ENCODE assay signal across 28 cellular contexts in the genomic region with DNA sequence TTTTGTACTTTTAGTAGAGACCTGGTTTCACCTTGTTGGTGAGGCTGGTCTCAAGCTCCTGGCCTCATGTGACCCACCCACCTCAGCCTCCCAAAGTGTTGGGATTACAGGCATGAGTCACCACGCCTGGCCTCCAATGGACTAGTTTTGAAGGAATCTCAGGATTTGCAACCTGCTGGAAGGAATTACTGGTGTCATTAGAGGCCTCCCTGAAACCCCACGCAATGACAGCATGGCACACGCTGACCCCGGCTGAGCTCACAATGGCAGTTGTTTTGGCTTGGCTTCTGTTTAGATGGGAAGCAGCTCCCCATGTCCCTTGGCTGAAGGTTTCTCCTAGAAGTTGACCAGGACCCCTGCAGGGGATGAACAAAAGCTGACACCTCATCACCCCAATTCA. TPM values are rescaled to one million over a fixed set of nuclear protein-coding genes. Genes with fewer than 3 reads are reported as not detected.
DNase-seq lines count a peak whose midpoint lies in the region; ATAC-seq and TF ChIP-seq lines count a peak whose summit lies in the region.
"Had no signal": no experiment of that assay in that cellular context is flagged by ENCODE, and none has a peak within 500 bp of the region (broad histone marks: within the 10 kb centered on the region; RNA-seq: fewer than 3 reads in every experiment).

No MANE protein-coding gene starts in this region.

- dilution Hi-C loops in IMR-90 (cut with HindIII; ENCODE audit: low sequenced_read_pairs, unreplicated experiment): no loop called here

- no peak overlapping the region for H4K8ac ChIP-seq in IMR-90 (ENCODE audit: low read depth in 2 of 2, low read length in 2 of 2)

- no peaks in the 10 kb centered on the region for H3K9me2 ChIP-seq in GM23338 (ENCODE audit: insufficient read depth)

- H4K5ac ChIP-seq in IMR-90 (ENCODE audit: low read depth, low read length): no peak overlapping the region

- no peaks in the 10 kb centered on the region for H3K79me1 ChIP-seq in IMR-90 (ENCODE audit: low read depth in 1 of 2, low read length in 2 of 2)

- no peaks in the 10 kb centered on the region for H3K9me3 ChIP-seq in IMR-90 (ENCODE audit: control insufficient read depth, insufficient read depth, low read length)
- H3K9me3 ChIP-seq: esophagus muscularis mucosa, mucosa of descending colon, prostate gland had no signal

- H3K14ac ChIP-seq in IMR-90 (replicated peaks; ENCODE audit: low read depth, low read length): no peak overlapping the region

- no peak overlapping the region for H2AK5ac ChIP-seq in IMR-90 (ENCODE audit: low read depth, low read length)

- H3K27ac ChIP-seq in IMR-90 (ENCODE audit: insufficient read depth, low read length): no peak overlapping the region
- H3K27ac ChIP-seq in GM23338 (ENCODE audit: low read depth): no peak overlapping the region
- H3K27ac ChIP-seq: esophagus muscularis mucosa, KMS-11, prostate gland had no signal

- TF ChIP-seq POLR2A in IMR-90 (IDR thresholded peaks at IDR 0.05; ENCODE audit: low read depth, low read length): no peak

- H2BK15ac ChIP-seq in IMR-90 (ENCODE audit: low read depth, low read length): no peak overlapping the region

- no CpG with 5 or more reads among the region's 4 CpGs for WGBS in IMR-90 (ENCODE audit: extremely low coverage in 2 of 2, insufficient read length in 1 of 2), 2 experiments

- H3K18ac ChIP-seq in IMR-90 (ENCODE audit: low read depth, low read length): no peak overlapping the region

- in situ Hi-C loops in IMR-90 (cut with MboI; ENCODE audit: low sequenced_read_pairs): loop anchor here (10.0 kb wide), 1 partner anchor 1278 kb away; no protein-coding TSS in a partner anchor

- POLR2A ChIA-PET in IMR-90 (lab: Charles Lee; ENCODE audit: unreplicated experiment): no interaction called here

- H3K36me3 Mint-ChIP-seq in GM23338 (ENCODE audit: low read depth): no peaks in the 10 kb centered on the region
- H3K36me3 Mint-ChIP-seq: brain; natural killer cell; stimulated activated effector memory CD8-positive, alpha-beta T cell treated with anti-CD3 and anti-CD28 coated beads, Interleukin-12 subunit alpha, Interleukin-12 subunit beta, amount 100 ng/mL, for 72 hours; T-cell; type B pancreatic cell; WTC11 had no signal

- no peak overlapping the region for H3K9ac ChIP-seq in IMR-90 (ENCODE audit: low read depth, low read length)
- H3K9ac ChIP-seq: KMS-11 had no signal

- H4K20me1 ChIP-seq in IMR-90 (ENCODE audit: insufficient read depth, low read length): no peaks in the 10 kb centered on the region
- no peaks in the 10 kb centered on the region for H4K20me1 ChIP-seq in GM23338 (replicated peaks; ENCODE audit: insufficient read depth)

- H2BK120ac ChIP-seq in IMR-90 (ENCODE audit: low read depth, low read length): no peak overlapping the region

- no peak overlapping the region for H2BK5ac ChIP-seq in IMR-90 (ENCODE audit: low read depth, low read length, poor library complexity, severe bottlenecking)

- H3K4me3 Mint-ChIP-seq in GM23338: no peak overlapping the region
- H3K4me3 Mint-ChIP-seq: activated T-cell treated with anti-CD3 and anti-CD28 coated beads, Interleukin-2, amount 50 U/mL, for 72 hours; brain; natural killer cell; stimulated activated effector memory CD8-positive, alpha-beta T cell treated with anti-CD3 and anti-CD28 coated beads, Interleukin-12 subunit alpha, Interleukin-12 subunit beta, amount 100 ng/mL, for 72 hours; T-cell; type B pancreatic cell; WTC11 had no signal

- no peaks in the 10 kb centered on the region for H3K27me3 ChIP-seq in IMR-90 (ENCODE audit: control insufficient read depth, insufficient read depth, low read length)
- H3K27me3 ChIP-seq in GM23338 (ENCODE audit: insufficient read depth): no peaks in the 10 kb centered on the region
- H3K27me3 ChIP-seq: esophagus muscularis mucosa had no signal

- no TSS peak for BruUV-seq in IMR-90 (replicated peaks; lab: Mats Ljungman, UMichigan)

- no peak overlapping the region for H2BK20ac ChIP-seq in IMR-90 (ENCODE audit: low read depth, low read length)

- peak; percentile 24; the same call in 1 of the 2 replicates for ATAC-seq in IMR-90 (ENCODE audit: low read depth)
- no peak for ATAC-seq in GM23338
- ATAC-seq: activated T-cell treated with anti-CD3 and anti-CD28 coated beads, Interleukin-2, amount 50 U/mL, for 72 hours; GM12878; mucosa of descending colon; natural killer cell; stimulated activated effector memory CD8-positive, alpha-beta T cell treated with anti-CD3 and anti-CD28 coated beads, Interleukin-12 subunit alpha, Interleukin-12 subunit beta, amount 100 ng/mL, for 72 hours; T-cell; WTC11 had no signal

- H3K56ac ChIP-seq in IMR-90 (ENCODE audit: extremely low read depth, insufficient read depth, low read length): no peak overlapping the region

- H3K4me1 Mint-ChIP-seq in GM23338: peaks cover 16% of the 10 kb centered on the region
- H3K4me1 Mint-ChIP-seq: natural killer cell had no signal

- no peaks in the 10 kb centered on the region; the same call in 1 of the 2 replicates for H3K36me3 ChIP-seq in IMR-90 (ENCODE audit: control insufficient read depth, insufficient read depth, low read length)
- no peaks in the 10 kb centered on the region for H3K36me3 ChIP-seq in GM23338 (ENCODE audit: insufficient read depth)
- H3K36me3 ChIP-seq: esophagus muscularis mucosa, prostate gland had no signal

- H3K79me2 ChIP-seq in GM23338 (replicated peaks; ENCODE audit: insufficient read depth): no peaks in the 10 kb centered on the region

- no peak for TF ChIP-seq RAD21 in IMR-90 (IDR thresholded peaks at IDR 0.05; ENCODE audit: low read length)

- H3F3A ChIP-seq in GM23338 (replicated peaks; ENCODE audit: low read depth): no peaks in the 10 kb centered on the region

- H3K4me1 ChIP-seq in IMR-90 (ENCODE audit: control insufficient read depth, insufficient read depth, low read length) (peaks cover 4% of the 10 kb centered on the region; the same call in 1 of the 2 replicates), GM23338 (ENCODE audit: insufficient read depth) (no peaks in the 10 kb centered on the region)
- H3K4me1 ChIP-seq: prostate gland had no signal

- H3K4me3 ChIP-seq in IMR-90 (ENCODE audit: insufficient read depth, low read depth, low read length): no peak overlapping the region
- H3K4me3 ChIP-seq in retinal pigment epithelial cell (ENCODE audit: low read length): no peak overlapping the region
- H3K4me3 ChIP-seq in GM23338: no peak overlapping the region
- H3K4me3 ChIP-seq: esophagus muscularis mucosa, GM12878, lung, mucosa of descending colon, prostate gland had no signal

- TF ChIP-seq CTCF in IMR-90 (conservative IDR thresholded peaks at IDR 0.05; ENCODE audit: low read depth, low read length) (no peak), retinal pigment epithelial cell (conservative IDR thresholded peaks at IDR 0.05; ENCODE audit: low read depth, low read length) (no peak), GM23338 (conservative IDR thresholded peaks at IDR 0.05; ENCODE audit: low read depth in 2 of 2) (no peak)

- peaks cover 2% of the 10 kb centered on the region for H3K27me3 Mint-ChIP-seq in GM23338 (ENCODE audit: insufficient read depth, low read depth, poor library complexity)
- H3K27me3 Mint-ChIP-seq: type B pancreatic cell had no signal

- H2AFZ ChIP-seq in IMR-90 (replicated peaks; ENCODE audit: low read length, poor library complexity) (no peak overlapping the region), GM23338 (no peak overlapping the region)

- H3K4me2 ChIP-seq in IMR-90 (ENCODE audit: low read depth, low read length) (no peak overlapping the region), GM23338 (no peak overlapping the region)
- H3K4me2 ChIP-seq: KMS-11 had no signal

- H3K9me1 ChIP-seq in IMR-90 (ENCODE audit: insufficient read depth, low read length): no peaks in the 10 kb centered on the region

- intact Hi-C loops in IMR-90 (cut with micrococcal nuclease): loop anchor here (5.0 kb wide), 1 partner anchor 880 kb away; no protein-coding TSS in a partner anchor

- no peak overlapping the region for H2AK9ac ChIP-seq in IMR-90 (replicated peaks; ENCODE audit: low read depth, low read length, poor library complexity)

- DNase-seq in EH (ENCODE audit: low read depth): peak; percentile 60
- DNase-seq in IMR-90: peak; percentile 34
- peak; percentile 32 for DNase-seq in astrocyte of the hippocampus (ENCODE audit: low read depth, low spot score)
- DNase-seq in retinal pigment epithelial cell (ENCODE audit: low read depth): peak; percentile 43
- no peak for DNase-seq in iPS-NIHi7 (ENCODE audit: extremely low spot score)
- no peak for DNase-seq in GM23338 (ENCODE audit: low spot score)
- DNase-seq in stimulated activated CD4-positive, alpha-beta T cell treated with anti-CD3 and anti-CD28 coated beads, Interleukin-4, amount 100 ng/mL, for 4 hours: no peak
- DNase-seq: activated naive CD4-positive, alpha-beta T cell treated with Interleukin-2 at 50 U/mL for 16 hours; activated T-cell treated with anti-CD3 and anti-CD28 coated beads, Interleukin-2, amount 50 U/mL, for 72 hours; cerebellar nuclear complex; foreskin melanocyte; H7; kidney glomerular epithelial cell; mucosa of descending colon; MV-4-11; natural killer cell; NCI-H1436; occipital lobe; T-cell had no signal

- no peaks in the 10 kb centered on the region for H3K9me3 Mint-ChIP-seq in GM23338
- H3K9me3 Mint-ChIP-seq: activated T-cell treated with anti-CD3 and anti-CD28 coated beads, Interleukin-2, amount 50 U/mL, for 72 hours; brain; natural killer cell; stimulated activated effector memory CD8-positive, alpha-beta T cell treated with anti-CD3 and anti-CD28 coated beads, Interleukin-12 subunit alpha, Interleukin-12 subunit beta, amount 100 ng/mL, for 72 hours; T-cell; type B pancreatic cell had no signal

- H4K91ac ChIP-seq in IMR-90 (ENCODE audit: insufficient read depth, low read depth, low read length): no peak overlapping the region

- H3K27ac Mint-ChIP-seq in GM23338: no peak overlapping the region
- H3K27ac Mint-ChIP-seq: activated T-cell treated with anti-CD3 and anti-CD28 coated beads, Interleukin-2, amount 50 U/mL, for 72 hours; brain; natural killer cell; stimulated activated effector memory CD8-positive, alpha-beta T cell treated with anti-CD3 and anti-CD28 coated beads, Interleukin-12 subunit alpha, Interleukin-12 subunit beta, amount 100 ng/mL, for 72 hours; T-cell; type B pancreatic cell; WTC11 had no signal

- H3K23ac ChIP-seq in IMR-90 (ENCODE audit: low read depth, low read length): no peak overlapping the region

- no peak overlapping the region for H3K4ac ChIP-seq in IMR-90 (ENCODE audit: low read depth, low read length)

- CTCF ChIA-PET in IMR-90 (lab: Yijun Ruan, JAX): interaction anchor here (1.7 kb wide), 1 partner anchor 550 kb away, joined by 5 read pairs; no protein-coding TSS in a partner anchor

TF ChIP-seq in IMR-90, 13 proteins besides CTCF, POLR2A, EP300 and RAD21 (continues in another document):
- TF ChIP-seq RCOR1 (IDR thresholded peaks at IDR 0.05; ENCODE audit: insufficient replicate concordance, low read length): no peak

RNA-seq across cellular contexts. Expression of a gene that starts 23.1 kb away (rescaled TPM):
- 47.0 and 61.4 TPM in 2 replicates for total RNA-seq in IMR-90 (2012; rRNA removed)
- polyA plus RNA-seq in IMR-90 (2012; rRNA removed) (58.5 and 64.9 TPM in 2 replicates), GM23338 (2016; fragmentation: Nextera tagmentation; extraction: Ambion mirVana) (105 and 120 TPM in 2 replicates)
- 24.6 and 26.5 TPM in 2 replicates for polyA plus RNA-seq in IMR-90 (2012; cell fraction: cytosol; rRNA removed)
- polyA plus RNA-seq in IMR-90 (2012; cell fraction: nucleus; rRNA removed; ENCODE audit: low replicate concordance): 5.9 and 48.0 TPM in 2 replicates
- total RNA-seq in GM23338 (2014; rRNA removed; shearing (Covaris generic)): 130 and 143 TPM in 2 replicates

Comparison
In these comparisons a context has a peak if more than half of its experiments do, and no peak if none do; other contexts are left out.
1. DNase-seq: peak in EH (single experiment), IMR-90 (single experiment), astrocyte of the hippocampus (single experiment) and retinal pigment epithelial cell (single experiment); none in iPS-NIHi7 (single experiment), GM23338 (single experiment) and stimulated activated CD4-positive, alpha-beta T cell treated with anti-CD3 and anti-CD28 coated beads, Interleukin-4, amount 100 ng/mL, for 4 hours (0 of 2).